In genomic region chr9:122190597-122191381, GRCh38 we compare ENCODE assay signal across 13 cellular contexts. TPM values are rescaled to one million over a fixed set of nuclear protein-coding genes. Genes with fewer than 3 reads are reported as not detected.
DNase-seq lines count a peak whose midpoint lies in the region; ATAC-seq and TF ChIP-seq lines count a peak whose summit lies in the region.
"Had no signal": no experiment of that assay in that cellular context is flagged by ENCODE, and none has a peak within 500 bp of the region (broad histone marks: within the 10 kb centered on the region; RNA-seq: fewer than 3 reads in every experiment).

No MANE protein-coding gene starts in this region.

- no peaks in the 10 kb centered on the region for H3K4me1 ChIP-seq in neural progenitor cell
- no peaks in the 10 kb centered on the region for H3K4me1 ChIP-seq in sigmoid colon

- no peaks in the 10 kb centered on the region for H4K20me1 ChIP-seq in neural progenitor cell (ENCODE audit: low read depth)

- 39 to 75% methylated on average over 12 of the region's 12 CpGs for WGBS in sigmoid colon, 2 donors

- no peaks in the 10 kb centered on the region for H3K36me3 ChIP-seq in neural progenitor cell
- peaks cover 0 to 17% (median 0%) of the 10 kb centered on the region in 4 donors for H3K36me3 ChIP-seq in sigmoid colon

- no peak overlapping the region for H3K27ac Mint-ChIP-seq in activated T-cell treated with anti-CD3 and anti-CD28 coated beads, Interleukin-2, amount 50 U/mL, for 72 hours
- H3K27ac Mint-ChIP-seq in stimulated activated effector memory CD8-positive, alpha-beta T cell treated with anti-CD3 and anti-CD28 coated beads, Interleukin-12 subunit alpha, Interleukin-12 subunit beta, amount 100 ng/mL, for 72 hours = no peak overlapping the region
- no peak overlapping the region for H3K27ac Mint-ChIP-seq in neural progenitor cell

- TF ChIP-seq EP300 in sigmoid colon (IDR thresholded peaks at IDR 0.05) = no peak

- no peaks in the 10 kb centered on the region for H3K36me3 Mint-ChIP-seq in activated T-cell treated with anti-CD3 and anti-CD28 coated beads, Interleukin-2, amount 50 U/mL, for 72 hours (ENCODE audit: insufficient read depth in 2 of 2)
- no peaks in the 10 kb centered on the region for H3K36me3 Mint-ChIP-seq in stimulated activated effector memory CD8-positive, alpha-beta T cell treated with anti-CD3 and anti-CD28 coated beads, Interleukin-12 subunit alpha, Interleukin-12 subunit beta, amount 100 ng/mL, for 72 hours
- no peaks in the 10 kb centered on the region for H3K36me3 Mint-ChIP-seq in neural progenitor cell

- DNase-seq in activated T-cell treated with anti-CD3 and anti-CD28 coated beads, Interleukin-2, amount 50 U/mL, for 72 hours = peak in 1 of 2 donors; percentile 13
- DNase-seq in activated T-cell treated with anti-CD3 and anti-CD28 coated beads, Interleukin-2, amount 50 U/mL, for 1 hour = no peak
- DNase-seq in NCI-H2196 (lab: John Stamatoyannopoulos, UW; ENCODE audit: unreplicated experiment) (peak; percentile 49), epithelial cell of prostate (ENCODE audit: low read depth, low spot score) (no peak), neural progenitor cell (ENCODE audit: low spot score) (no peak), sigmoid colon (no peak), 8988T (no peak)
- DNase-seq in stimulated activated effector memory CD8-positive, alpha-beta T cell treated with anti-CD3 and anti-CD28 coated beads, Interleukin-12 subunit alpha, Interleukin-12 subunit beta, amount 100 ng/mL, for 72 hours (ENCODE audit: low spot score in 2 of 2) = no peak
- DNase-seq: islet precursor cell, NCI-H1436 treated with DMSO at 0.1 percent for 48 hours had no signal

- peak overlapping the region; percentile 49 for H3K27ac ChIP-seq in epithelial cell of prostate
- no peak overlapping the region for H3K27ac ChIP-seq in neural progenitor cell
- H3K27ac ChIP-seq in sigmoid colon = no peak overlapping the region
- H3K27ac ChIP-seq: HL-60 had no signal

- no peaks in the 10 kb centered on the region for H3K27me3 Mint-ChIP-seq in activated T-cell treated with anti-CD3 and anti-CD28 coated beads, Interleukin-2, amount 50 U/mL, for 72 hours (ENCODE audit: low read depth)
- peaks cover 8% of the 10 kb centered on the region for H3K27me3 Mint-ChIP-seq in neural progenitor cell (ENCODE audit: insufficient read depth, low read depth)

- no peaks in the 10 kb centered on the region for H3F3A ChIP-seq in neural progenitor cell (ENCODE audit: low read depth)

- peak; percentile 43 to 70 for ATAC-seq in activated T-cell treated with anti-CD3 and anti-CD28 coated beads, Interleukin-2, amount 50 U/mL, for 72 hours (replicated peaks in 1 of 2)
- peak; percentile 74 for ATAC-seq in stimulated activated effector memory CD8-positive, alpha-beta T cell treated with anti-CD3 and anti-CD28 coated beads, Interleukin-12 subunit alpha, Interleukin-12 subunit beta, amount 100 ng/mL, for 72 hours

- no peaks in the 10 kb centered on the region for H3K9me3 Mint-ChIP-seq in activated T-cell treated with anti-CD3 and anti-CD28 coated beads, Interleukin-2, amount 50 U/mL, for 72 hours
- no peaks in the 10 kb centered on the region for H3K9me3 Mint-ChIP-seq in stimulated activated effector memory CD8-positive, alpha-beta T cell treated with anti-CD3 and anti-CD28 coated beads, Interleukin-12 subunit alpha, Interleukin-12 subunit beta, amount 100 ng/mL, for 72 hours
- H3K9me3 Mint-ChIP-seq in neural progenitor cell = no peaks in the 10 kb centered on the region

- no peak overlapping the region for H3K4me3 Mint-ChIP-seq in activated T-cell treated with anti-CD3 and anti-CD28 coated beads, Interleukin-2, amount 50 U/mL, for 72 hours
- H3K4me3 Mint-ChIP-seq in stimulated activated effector memory CD8-positive, alpha-beta T cell treated with anti-CD3 and anti-CD28 coated beads, Interleukin-12 subunit alpha, Interleukin-12 subunit beta, amount 100 ng/mL, for 72 hours = no peak overlapping the region
- no peak overlapping the region for H3K4me3 Mint-ChIP-seq in neural progenitor cell

- no peak overlapping the region for H3K9ac ChIP-seq in neural progenitor cell

- no peak overlapping the region for H3K4me3 ChIP-seq in neural progenitor cell
- H3K4me3 ChIP-seq in sigmoid colon = no peak overlapping the region

- no peaks in the 10 kb centered on the region for H3K4me1 Mint-ChIP-seq in activated T-cell treated with anti-CD3 and anti-CD28 coated beads, Interleukin-2, amount 50 U/mL, for 72 hours (ENCODE audit: low read depth)
- no peaks in the 10 kb centered on the region for H3K4me1 Mint-ChIP-seq in stimulated activated effector memory CD8-positive, alpha-beta T cell treated with anti-CD3 and anti-CD28 coated beads, Interleukin-12 subunit alpha, Interleukin-12 subunit beta, amount 100 ng/mL, for 72 hours
- H3K4me1 Mint-ChIP-seq in neural progenitor cell = peaks cover 10% of the 10 kb centered on the region

- H3K79me2 ChIP-seq in neural progenitor cell (ENCODE audit: low read depth) = no peaks in the 10 kb centered on the region

- H3K9me3 ChIP-seq in neural progenitor cell (ENCODE audit: low read depth) (no peaks in the 10 kb centered on the region), sigmoid colon (no peaks in the 10 kb centered on the region)

- TF ChIP-seq CTCF in neural progenitor cell (IDR thresholded peaks at IDR 0.05) (no peak), sigmoid colon (IDR thresholded peaks at IDR 0.05) (no peak)

- intact Hi-C loops in sigmoid colon (cut with DNase I) = no loop called here

- no peak for TF ChIP-seq POLR2A in sigmoid colon (IDR thresholded peaks at IDR 0.05)

- H2AFZ ChIP-seq in neural progenitor cell (replicated peaks) = no peak overlapping the region

- no peak overlapping the region for H3K4me2 ChIP-seq in neural progenitor cell

- H3K27me3 ChIP-seq in neural progenitor cell (no peaks in the 10 kb centered on the region), sigmoid colon (no peaks in the 10 kb centered on the region)

RNA-seq across cellular contexts. Expression of gene MORN5, which starts 31.1 kb away (rescaled TPM):
- not detected for total RNA-seq in activated T-cell treated with anti-CD3 and anti-CD28 coated beads, Interleukin-2, amount 50 U/mL, for 72 hours
- total RNA-seq in neural progenitor cell (ENCODE audit: low replicate concordance) (1.7 and 3.7 TPM in 2 replicates), sigmoid colon (10 to 100 TPM; 26.5 to 45.7 (median 34.2) TPM)
- polyA plus RNA-seq in sigmoid colon = 1 to 10 TPM in 2 of 3 donors, not detected in 1; 2.4 to 5.4 TPM
- polyA plus RNA-seq: BJ, fibroblast of lung had no signal

RNA-seq across cellular contexts. Expression of gene NDUFA8, which starts 31.2 kb away (rescaled TPM):
- total RNA-seq in activated T-cell treated with anti-CD3 and anti-CD28 coated beads, Interleukin-2, amount 50 U/mL, for 72 hours = 10 to 100 TPM; 32.3 to 42.0 TPM
- total RNA-seq in neural progenitor cell (ENCODE audit: low replicate concordance) = 33.6 and 49.6 TPM in 2 replicates
- total RNA-seq in sigmoid colon = 100 to 1,000 TPM in 1 of 4 donors, 10 to 100 TPM in 3; 63.9 to 106 (median 88.8) TPM
- polyA plus RNA-seq in sigmoid colon = 100 to 1,000 TPM in 2 of 3 donors, 10 to 100 TPM in 1; 92.7 to 194 (median 134) TPM

RNA-seq across cellular contexts. Expression of gene LHX6, which starts 38.0 kb away (rescaled TPM):
- total RNA-seq in activated T-cell treated with anti-CD3 and anti-CD28 coated beads, Interleukin-2, amount 50 U/mL, for 72 hours = under 1 TPM in 1 of 2 donors, not detected in 1; 0.29 TPM
- total RNA-seq in neural progenitor cell (ENCODE audit: low replicate concordance) = 0.93 TPM in 1 of 2 replicates, not detected in the other
- total RNA-seq in sigmoid colon = 1 to 10 TPM in 3 of 4 donors, under 1 TPM in 1; 0.99 to 4.7 (median 1.5) TPM
- 1 to 10 TPM in 1 of 3 donors, under 1 TPM in 2; 0.46 to 2.1 (median 0.60) TPM for polyA plus RNA-seq in sigmoid colon
- total RNA-seq: fibroblast of lung had no signal
- polyA plus RNA-seq: BJ had no signal
